13 cellular contexts compared by ENCODE assay signal in genomic region chr5:119286516-119287488, GRCh38.
DNase-seq lines count a peak whose midpoint lies in the region; ATAC-seq and TF ChIP-seq lines count a peak whose summit lies in the region.
"Had no signal": no experiment of that assay in that cellular context is flagged by ENCODE, and none has a peak within 500 bp of the region (broad histone marks: within the 10 kb centered on the region; RNA-seq: fewer than 3 reads in every experiment).

No MANE protein-coding gene starts in this region.

- H3K36me3 Mint-ChIP-seq in Caco-2 (ENCODE audit: insufficient read depth, unreplicated experiment), result no peaks in the 10 kb centered on the region
- H3K36me3 Mint-ChIP-seq in activated CD8-positive, alpha-beta T cell treated with anti-CD3 and anti-CD28 coated beads, Interleukin-2, amount 10 ng/mL, durations not matched to agents 7 days and 5 days (ENCODE audit: low read depth), result peaks cover 74% of the 10 kb centered on the region
- peaks cover 10 to 39% (median 26%) of the 10 kb centered on the region in 5 donors for H3K36me3 Mint-ChIP-seq in naive thymus-derived CD4-positive, alpha-beta T cell

- TF ChIP-seq CTCF in Caco-2 (IDR thresholded peaks at IDR 0.05; ENCODE audit: insufficient read depth in 1 of 2, low read depth in 1 of 2, low read length in 1 of 2, severe bottlenecking in 1 of 2, unreplicated experiment in 1 of 2), result no peak

- H3K27me3 ChIP-seq in Caco-2 (replicated peaks; ENCODE audit: control insufficient read depth, insufficient read depth, low read length), result no peaks in the 10 kb centered on the region
- H3K27me3 ChIP-seq in naive thymus-derived CD4-positive, alpha-beta T cell (ENCODE audit: control insufficient read depth in 2 of 2, insufficient read depth in 2 of 2, low read length in 2 of 2), result no peaks in the 10 kb centered on the region
- H3K27me3 ChIP-seq: esophagus squamous epithelium, tibial nerve had no signal

- CTCF ChIA-PET in Caco-2 (lab: Charles Lee), result no interaction called here
- CTCF ChIA-PET in activated CD8-positive, alpha-beta T cell treated with anti-CD3 and anti-CD28 coated beads, Interleukin-2, amount 10 ng/mL, durations not matched to agents 7 days and 5 days (lab: Charles Lee), result interaction anchor here (1.0 to 5.9 kb wide), 7 partner anchors 9 to 125 kb away, joined by 3 to 52 read pairs (median 7); no protein-coding TSS in a partner anchor
- CTCF ChIA-PET in naive thymus-derived CD4-positive, alpha-beta T cell (lab: Charles Lee), result interaction anchor here (0.6 to 3.7 kb wide), 5 partner anchors 13 to 125 kb away, joined by 3 to 11 read pairs (median 4); no protein-coding TSS in a partner anchor

- H3K27ac Mint-ChIP-seq in Caco-2 (ENCODE audit: unreplicated experiment), result peak overlapping the region; percentile 13
- H3K27ac Mint-ChIP-seq in activated CD8-positive, alpha-beta T cell treated with anti-CD3 and anti-CD28 coated beads, Interleukin-2, amount 10 ng/mL, durations not matched to agents 7 days and 5 days, result peak overlapping the region; percentile 94
- H3K27ac Mint-ChIP-seq in naive thymus-derived CD4-positive, alpha-beta T cell, result peak overlapping the region; percentile 87 to 100 (median 96)

- no TSS peak for BruUV-seq in Caco-2 (replicated peaks; lab: Mats Ljungman, UMichigan)

- peaks cover 40% of the 10 kb centered on the region for H3K4me1 Mint-ChIP-seq in Caco-2 (ENCODE audit: low read depth, unreplicated experiment)
- peaks cover 98% of the 10 kb centered on the region for H3K4me1 Mint-ChIP-seq in activated CD8-positive, alpha-beta T cell treated with anti-CD3 and anti-CD28 coated beads, Interleukin-2, amount 10 ng/mL, durations not matched to agents 7 days and 5 days (ENCODE audit: low read depth)
- peaks cover 83 to 100% (median 100%) of the 10 kb centered on the region in 7 donors for H3K4me1 Mint-ChIP-seq in naive thymus-derived CD4-positive, alpha-beta T cell

- no peaks in the 10 kb centered on the region for H3K36me3 ChIP-seq in Caco-2 (ENCODE audit: control insufficient read depth, insufficient read depth, low read length)
- peaks cover 0 to 7% (median 0%) of the 10 kb centered on the region in 3 experiments for H3K36me3 ChIP-seq in naive thymus-derived CD4-positive, alpha-beta T cell (ENCODE audit: control insufficient read depth in 2 of 3, insufficient read depth in 3 of 3, low read length in 3 of 3)
- H3K36me3 ChIP-seq: esophagus squamous epithelium, tibial nerve had no signal

- H3K9me3 ChIP-seq in Caco-2, result no peaks in the 10 kb centered on the region
- no peaks in the 10 kb centered on the region for H3K9me3 ChIP-seq in naive thymus-derived CD4-positive, alpha-beta T cell (ENCODE audit: control insufficient read depth in 2 of 3, low read length in 3 of 3)
- H3K9me3 ChIP-seq: esophagus squamous epithelium, tibial nerve had no signal

- no peak overlapping the region for H3K4me3 Mint-ChIP-seq in Caco-2 (ENCODE audit: unreplicated experiment)
- H3K4me3 Mint-ChIP-seq in activated CD8-positive, alpha-beta T cell treated with anti-CD3 and anti-CD28 coated beads, Interleukin-2, amount 10 ng/mL, durations not matched to agents 7 days and 5 days, result peak overlapping the region; percentile 73
- peak overlapping the region; percentile 75 to 97 (median 84) for H3K4me3 Mint-ChIP-seq in naive thymus-derived CD4-positive, alpha-beta T cell

- H3K9me3 Mint-ChIP-seq in Caco-2 (ENCODE audit: unreplicated experiment), result no peaks in the 10 kb centered on the region
- no peaks in the 10 kb centered on the region for H3K9me3 Mint-ChIP-seq in activated CD8-positive, alpha-beta T cell treated with anti-CD3 and anti-CD28 coated beads, Interleukin-2, amount 10 ng/mL, durations not matched to agents 7 days and 5 days (ENCODE audit: insufficient read depth)
- H3K9me3 Mint-ChIP-seq in naive thymus-derived CD4-positive, alpha-beta T cell, result peaks cover 0 to 6% (median 0%) of the 10 kb centered on the region in 11 donors

- H3K27ac ChIP-seq in naive thymus-derived CD4-positive, alpha-beta T cell (ENCODE audit: low read depth, low read length), result peak overlapping the region; percentile 82
- H3K27ac ChIP-seq: parathyroid adenoma, tibial nerve had no signal

- no peaks in the 10 kb centered on the region for H3K27me3 Mint-ChIP-seq in Caco-2 (ENCODE audit: insufficient read depth, unreplicated experiment)
- no peaks in the 10 kb centered on the region for H3K27me3 Mint-ChIP-seq in activated CD8-positive, alpha-beta T cell treated with anti-CD3 and anti-CD28 coated beads, Interleukin-2, amount 10 ng/mL, durations not matched to agents 7 days and 5 days (ENCODE audit: low read depth)
- H3K27me3 Mint-ChIP-seq in naive thymus-derived CD4-positive, alpha-beta T cell, result no peaks in the 10 kb centered on the region

- H3K4me3 ChIP-seq in Caco-2 (ENCODE audit: low read depth, low read length), result no peak overlapping the region
- peak overlapping the region; percentile 38 for H3K4me3 ChIP-seq in naive thymus-derived CD4-positive, alpha-beta T cell (ENCODE audit: low read length)
- H3K4me3 ChIP-seq: esophagus squamous epithelium, tibial nerve had no signal

- intact Hi-C loops in Caco-2 (cut with micrococcal nuclease; ENCODE audit: unreplicated experiment), result loop anchor here (1.0 kb wide), 2 partner anchors 13 to 18 kb away; no protein-coding TSS in a partner anchor
- intact Hi-C loops in naive thymus-derived CD4-positive, alpha-beta T cell (cut with micrococcal nuclease), result loop anchor here (1.0 to 5.0 kb wide), 9 partner anchors 8 to 53 kb away; no protein-coding TSS in a partner anchor
- intact Hi-C loops in cardiac septum (cut with DNase I), result loop anchor here (5.0 kb wide), 1 partner anchor 35 kb away; no protein-coding TSS in a partner anchor

- ATAC-seq in HG02973 (IDR thresholded peaks at IDR 0.05; ENCODE audit: unreplicated experiment) (peak; percentile 8), GM19397 (IDR thresholded peaks at IDR 0.05; ENCODE audit: unreplicated experiment) (no peak), HG03280 (IDR thresholded peaks at IDR 0.05; ENCODE audit: unreplicated experiment) (no peak), GM19324 (IDR thresholded peaks at IDR 0.05; ENCODE audit: low FRiP score, unreplicated experiment) (no peak)
- ATAC-seq in activated CD8-positive, alpha-beta T cell treated with anti-CD3 and anti-CD28 coated beads, Interleukin-2, amount 10 ng/mL, durations not matched to agents 7 days and 5 days, result no peak
- peak; percentile 21 for ATAC-seq in naive thymus-derived CD4-positive, alpha-beta T cell

- peaks cover 47% of the 10 kb centered on the region for H3K4me1 ChIP-seq in Caco-2
- peaks cover 96% of the 10 kb centered on the region in 2 donors for H3K4me1 ChIP-seq in naive thymus-derived CD4-positive, alpha-beta T cell (ENCODE audit: control insufficient read depth in 2 of 2, insufficient read depth in 2 of 2, low read length in 2 of 2)

- DNase-seq in Caco-2 (no peak), cardiac septum (ENCODE audit: low spot score) (no peak)
- no peak for DNase-seq in activated CD8-positive, alpha-beta T cell treated with anti-CD3 and anti-CD28 coated beads, Interleukin-2, amount 10 ng/mL, durations not matched to agents 7 days and 5 days
- peak in 1 of 9 donors; percentile 43 for DNase-seq in naive thymus-derived CD4-positive, alpha-beta T cell
- DNase-seq: aorta, esophagus squamous epithelium, NCI-H146 had no signal

- POLR2A ChIA-PET in Caco-2 (lab: Charles Lee), result interaction anchor here (0.9 kb wide), 1 partner anchor 19 kb away, joined by 3 read pairs; no protein-coding TSS in a partner anchor
- POLR2A ChIA-PET in activated CD8-positive, alpha-beta T cell treated with anti-CD3 and anti-CD28 coated beads, Interleukin-2, amount 10 ng/mL, durations not matched to agents 7 days and 5 days (lab: Charles Lee), result interaction anchor here (0.8 to 2.0 kb wide), 4 partner anchors 9 to 216 kb away, joined by 3 to 11 read pairs (median 8); partner anchors contain the start of gene DMXL1
- POLR2A ChIA-PET in naive thymus-derived CD4-positive, alpha-beta T cell (lab: Charles Lee), result interaction anchor here (1.1 to 21.1 kb wide), 6 partner anchors 8 to 92 kb away, joined by 3 to 466 read pairs (median 48); no protein-coding TSS in a partner anchor

Comparison
In these comparisons a context has a peak if more than half of its experiments do, and no peak if none do; other contexts are left out.
1. H3K27ac Mint-ChIP-seq: peak in every context shown above with its lines; median percentile 96 in naive thymus-derived CD4-positive, alpha-beta T cell; 94 in activated CD8-positive, alpha-beta T cell treated with anti-CD3 and anti-CD28 coated beads, Interleukin-2, amount 10 ng/mL, durations not matched to agents 7 days and 5 days; 13 in Caco-2.
2. ATAC-seq: peak in HG02973 (single experiment) and naive thymus-derived CD4-positive, alpha-beta T cell (single experiment); none in activated CD8-positive, alpha-beta T cell treated with anti-CD3 and anti-CD28 coated beads, Interleukin-2, amount 10 ng/mL, durations not matched to agents 7 days and 5 days (single experiment), GM19397 (single experiment), HG03280 (single experiment) and GM19324 (single experiment).